ENCODE assay signal across 1 cellular context in the genomic region with DNA sequence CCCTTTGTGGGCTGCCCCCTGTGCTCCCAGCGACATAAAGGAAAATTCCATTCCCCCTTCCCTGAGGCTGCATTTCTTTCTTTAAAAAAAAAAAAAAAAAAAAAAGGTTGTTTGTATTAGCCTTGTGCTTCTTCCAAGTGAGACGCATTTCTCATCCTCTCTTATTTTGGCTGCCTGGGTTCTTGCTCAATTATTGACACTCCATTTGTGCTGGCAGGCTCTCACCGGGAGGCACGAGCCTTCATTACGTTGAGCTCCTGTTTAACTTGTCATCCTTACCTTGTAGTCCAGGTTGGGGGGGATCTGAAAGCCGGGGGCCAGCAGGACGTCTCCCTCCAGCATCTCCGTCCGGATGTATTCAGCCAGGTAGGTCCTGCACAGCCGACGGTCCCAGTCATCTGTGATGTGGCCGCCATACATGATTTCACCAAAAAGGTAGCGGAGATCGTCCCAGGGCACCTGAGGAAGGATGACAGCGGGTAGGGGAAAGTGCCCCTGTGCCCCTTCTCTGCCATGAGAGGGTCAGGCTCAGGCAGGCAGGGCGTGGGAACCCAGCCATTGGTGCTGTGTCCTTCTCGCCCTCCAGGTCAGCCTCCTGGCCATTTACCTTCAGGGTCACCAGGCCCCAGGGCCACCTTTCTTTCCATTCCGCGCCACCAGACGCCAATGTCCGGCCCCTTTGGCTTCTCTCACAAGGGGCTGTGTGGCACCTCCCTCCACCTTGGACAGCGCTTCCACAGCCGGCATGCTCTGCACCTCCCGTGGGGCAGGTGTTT.
TF ChIP-seq lines count a peak whose summit lies in the region.

No MANE protein-coding gene starts in this region.

TF ChIP-seq in SK-N-SH, 30 proteins besides CTCF, POLR2A, EP300 and RAD21 (continued from another document):
- TF ChIP-seq, protein P1, sequence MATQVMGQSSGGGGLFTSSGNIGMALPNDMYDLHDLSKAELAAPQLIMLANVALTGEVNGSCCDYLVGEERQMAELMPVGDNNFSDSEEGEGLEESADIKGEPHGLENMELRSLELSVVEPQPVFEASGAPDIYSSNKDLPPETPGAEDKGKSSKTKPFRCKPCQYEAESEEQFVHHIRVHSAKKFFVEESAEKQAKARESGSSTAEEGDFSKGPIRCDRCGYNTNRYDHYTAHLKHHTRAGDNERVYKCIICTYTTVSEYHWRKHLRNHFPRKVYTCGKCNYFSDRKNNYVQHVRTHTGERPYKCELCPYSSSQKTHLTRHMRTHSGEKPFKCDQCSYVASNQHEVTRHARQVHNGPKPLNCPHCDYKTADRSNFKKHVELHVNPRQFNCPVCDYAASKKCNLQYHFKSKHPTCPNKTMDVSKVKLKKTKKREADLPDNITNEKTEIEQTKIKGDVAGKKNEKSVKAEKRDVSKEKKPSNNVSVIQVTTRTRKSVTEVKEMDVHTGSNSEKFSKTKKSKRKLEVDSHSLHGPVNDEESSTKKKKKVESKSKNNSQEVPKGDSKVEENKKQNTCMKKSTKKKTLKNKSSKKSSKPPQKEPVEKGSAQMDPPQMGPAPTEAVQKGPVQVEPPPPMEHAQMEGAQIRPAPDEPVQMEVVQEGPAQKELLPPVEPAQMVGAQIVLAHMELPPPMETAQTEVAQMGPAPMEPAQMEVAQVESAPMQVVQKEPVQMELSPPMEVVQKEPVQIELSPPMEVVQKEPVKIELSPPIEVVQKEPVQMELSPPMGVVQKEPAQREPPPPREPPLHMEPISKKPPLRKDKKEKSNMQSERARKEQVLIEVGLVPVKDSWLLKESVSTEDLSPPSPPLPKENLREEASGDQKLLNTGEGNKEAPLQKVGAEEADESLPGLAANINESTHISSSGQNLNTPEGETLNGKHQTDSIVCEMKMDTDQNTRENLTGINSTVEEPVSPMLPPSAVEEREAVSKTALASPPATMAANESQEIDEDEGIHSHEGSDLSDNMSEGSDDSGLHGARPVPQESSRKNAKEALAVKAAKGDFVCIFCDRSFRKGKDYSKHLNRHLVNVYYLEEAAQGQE (IDR thresholded peaks at IDR 0.05; ENCODE audit: low read depth, low read length) = peak; percentile 81
- no peak for TF ChIP-seq TCF12 (IDR thresholded peaks at IDR 0.05)
TF ChIP-seq in SK-N-SH: peak in this region for 1.
